Comparison of ENCODE assay signal across 27 cellular contexts in genomic region chr5:94367900-94368299, GRCh38.
"Had no signal": no experiment of that assay in that cellular context is flagged by ENCODE, and none has a peak within 500 bp of the region (broad histone marks: within the 10 kb centered on the region; RNA-seq: fewer than 3 reads in every experiment).

No MANE protein-coding gene starts in this region.

- H3K36me3 Mint-ChIP-seq: activated CD8-positive, alpha-beta memory T cell treated with anti-CD3 and anti-CD28 coated beads, Interleukin-2, amount 10 ng/mL, durations not matched to agents 7 days and 5 days; activated naive CD4-positive, alpha-beta T cell treated with anti-CD3 and anti-CD28 coated beads, Interleukin-2, amount 50 U/mL, for 24 hours had no signal

- H3K4me3 Mint-ChIP-seq: activated CD8-positive, alpha-beta memory T cell treated with anti-CD3 and anti-CD28 coated beads, Interleukin-2, amount 10 ng/mL, durations not matched to agents 7 days and 5 days; activated naive CD4-positive, alpha-beta T cell treated with anti-CD3 and anti-CD28 coated beads, Interleukin-2, amount 50 U/mL, for 24 hours; activated T-cell treated with anti-CD3 and anti-CD28 coated beads, Interleukin-2, amount 50 U/mL, for 24 hours; activated T-helper 1 cell treated with anti-CD3 and anti-CD28 coated beads, Interleukin-12 subunit alpha, Interleukin-12 subunit beta, Interleukin-2, Interleukin-4 antibody, amounts not matched to agents 30 ng/mL and 10 ng/mL and 1 ng/mL, durations not matched to agents 14 hours and 24 hours and 36 hours; T-helper 1 cell treated with Interleukin-12 subunit alpha and Interleukin-12 subunit beta and Interleukin-4 antibody, amounts not matched to agents 30 μg/mL and 1 μg/mL, for 36 hours; WTC11 had no signal

- H3K27ac Mint-ChIP-seq: activated CD8-positive, alpha-beta memory T cell treated with anti-CD3 and anti-CD28 coated beads, Interleukin-2, amount 10 ng/mL, durations not matched to agents 7 days and 5 days; activated naive CD4-positive, alpha-beta T cell treated with anti-CD3 and anti-CD28 coated beads, Interleukin-2, amount 50 U/mL, for 24 hours; activated T-cell treated with anti-CD3 and anti-CD28 coated beads, Interleukin-2, amount 50 U/mL, for 24 hours; activated T-helper 1 cell treated with anti-CD3 and anti-CD28 coated beads, Interleukin-12 subunit alpha, Interleukin-12 subunit beta, Interleukin-2, Interleukin-4 antibody, amounts not matched to agents 30 ng/mL and 10 ng/mL and 1 ng/mL, durations not matched to agents 14 hours and 24 hours and 36 hours; T-helper 1 cell treated with Interleukin-12 subunit alpha and Interleukin-12 subunit beta and Interleukin-4 antibody, amounts not matched to agents 30 μg/mL and 1 μg/mL, for 36 hours; WTC11 had no signal

- ATAC-seq: activated CD8-positive, alpha-beta memory T cell treated with anti-CD3 and anti-CD28 coated beads, Interleukin-2, amount 10 ng/mL, durations not matched to agents 7 days and 5 days; body of pancreas; WTC11 had no signal

- H3K36me3 ChIP-seq: ascending aorta, cardiac muscle cell, Peyer's patch had no signal

- H3K9me3 Mint-ChIP-seq: activated naive CD4-positive, alpha-beta T cell treated with anti-CD3 and anti-CD28 coated beads, Interleukin-2, amount 50 U/mL, for 24 hours; activated T-cell treated with anti-CD3 and anti-CD28 coated beads, Interleukin-2, amount 50 U/mL, for 24 hours; activated T-helper 1 cell treated with anti-CD3 and anti-CD28 coated beads, Interleukin-12 subunit alpha, Interleukin-12 subunit beta, Interleukin-2, Interleukin-4 antibody, amounts not matched to agents 30 ng/mL and 10 ng/mL and 1 ng/mL, durations not matched to agents 14 hours and 24 hours and 36 hours; T-helper 1 cell treated with Interleukin-12 subunit alpha and Interleukin-12 subunit beta and Interleukin-4 antibody, amounts not matched to agents 30 μg/mL and 1 μg/mL, for 36 hours had no signal

- H3K4me1 ChIP-seq: ascending aorta, Peyer's patch had no signal

- H3K27me3 Mint-ChIP-seq: activated CD8-positive, alpha-beta memory T cell treated with anti-CD3 and anti-CD28 coated beads, Interleukin-2, amount 10 ng/mL, durations not matched to agents 7 days and 5 days; activated naive CD4-positive, alpha-beta T cell treated with anti-CD3 and anti-CD28 coated beads, Interleukin-2, amount 50 U/mL, for 24 hours; activated T-cell treated with anti-CD3 and anti-CD28 coated beads, Interleukin-2, amount 50 U/mL, for 24 hours had no signal

- DNase-seq: activated CD4-positive, alpha-beta T cell treated with anti-CD3 and anti-CD28 coated beads for 48 hours; activated CD4-positive, alpha-beta T cell treated with anti-CD3 and anti-CD28 coated beads, Interleukin-2, amount 50 U/mL, for 4 hours; activated CD4-positive, CD25-positive, alpha-beta regulatory T cell treated with anti-CD3 and anti-CD28 coated beads, Interleukin-2, amount 50 U/mL, for 72 hours; activated CD8-positive, alpha-beta memory T cell treated with anti-CD3 and anti-CD28 coated beads, Interleukin-2, amount 10 ng/mL, durations not matched to agents 7 days and 5 days; activated effector memory CD4-positive, alpha-beta T cell treated with Interleukin-2 at 50 U/mL for 16 hours; activated naive CD4-positive, alpha-beta T cell; activated T-cell treated with anti-CD3 and anti-CD28 coated beads, Interleukin-2, amount 50 U/mL, for 24 hours; amniotic stem cell; body of pancreas; MM.1S; NCI-H1105; NCI-H1436; NCI-H187; NCI-H2081; NCI-H510A treated with DMSO at 0.1 percent for 48 hours; NCI-H69; NK-92 treated with Interleukin-12 subunit alpha and Interleukin-12 subunit beta, amount 100 ng/mL, for 24 hours; OCI-M1; Peyer's patch; SHP77 had no signal

- H3K4me1 Mint-ChIP-seq: activated CD8-positive, alpha-beta memory T cell treated with anti-CD3 and anti-CD28 coated beads, Interleukin-2, amount 10 ng/mL, durations not matched to agents 7 days and 5 days; activated naive CD4-positive, alpha-beta T cell treated with anti-CD3 and anti-CD28 coated beads, Interleukin-2, amount 50 U/mL, for 24 hours had no signal

- H3K27ac ChIP-seq: ascending aorta, body of pancreas, cardiac muscle cell, Peyer's patch, RWPE1 had no signal

- H3K27me3 ChIP-seq: ascending aorta, body of pancreas, cardiac muscle cell, Peyer's patch had no signal

- H3K4me3 ChIP-seq: ascending aorta, body of pancreas, cardiac muscle cell, Peyer's patch had no signal

- H3K9me3 ChIP-seq: ascending aorta, body of pancreas, Peyer's patch had no signal
